ENCODE assay signal across 9 cellular contexts in genomic region chr3:17749281-17749680, GRCh38. TPM values are rescaled to one million over a fixed set of nuclear protein-coding genes. Genes with fewer than 3 reads are reported as not detected.
DNase-seq lines count a peak whose midpoint lies in the region; ATAC-seq and TF ChIP-seq lines count a peak whose summit lies in the region.
"Had no signal": no experiment of that assay in that cellular context is flagged by ENCODE, and none has a peak within 500 bp of the region (broad histone marks: within the 10 kb centered on the region; RNA-seq: fewer than 3 reads in every experiment).

No MANE protein-coding gene starts in this region.

- peak; percentile 44 for DNase-seq in activated CD4-positive, alpha-beta T cell treated with anti-CD3 and anti-CD28 coated beads for 36 hours
- DNase-seq in activated CD4-positive, alpha-beta T cell treated with anti-CD3 and anti-CD28 coated beads, Interleukin-2, amount 50 U/mL, for 1 hour, result no peak
- DNase-seq in T-helper 17 cell (no peak), osteoblast (ENCODE audit: insufficient read length, low spot score, missing footprints) (no peak), hepatocyte (ENCODE audit: low spot score) (no peak), left ventricle myocardium inferior (no peak)

- H3K27ac ChIP-seq in osteoblast (ENCODE audit: low read depth, low read length), result no peak overlapping the region
- H3K27ac ChIP-seq in hepatocyte, result no peak overlapping the region
- no peak overlapping the region for H3K27ac ChIP-seq in left ventricle myocardium inferior (replicated peaks)
- H3K27ac ChIP-seq: HL-60 had no signal

- H3K4me1 Mint-ChIP-seq in activated CD4-positive, alpha-beta T cell treated with anti-CD3 and anti-CD28 coated beads for 36 hours, result peaks cover 21% of the 10 kb centered on the region
- H3K4me1 Mint-ChIP-seq in T-helper 17 cell, result peaks cover 16% of the 10 kb centered on the region

- H3K36me3 Mint-ChIP-seq in activated CD4-positive, alpha-beta T cell treated with anti-CD3 and anti-CD28 coated beads for 36 hours (ENCODE audit: low read depth), result no peaks in the 10 kb centered on the region
- H3K36me3 Mint-ChIP-seq in T-helper 17 cell (ENCODE audit: low read depth), result no peaks in the 10 kb centered on the region

- H3K79me2 ChIP-seq in osteoblast (ENCODE audit: insufficient read depth, low read length) (no peaks in the 10 kb centered on the region), hepatocyte (no peaks in the 10 kb centered on the region)

- ATAC-seq in activated CD4-positive, alpha-beta T cell treated with anti-CD3 and anti-CD28 coated beads for 36 hours, result peak; percentile 74
- ATAC-seq in HG02870 (IDR thresholded peaks at IDR 0.05; ENCODE audit: unreplicated experiment) (peak; percentile 25), T-helper 17 cell (peak; percentile 50), GM19324 (IDR thresholded peaks at IDR 0.05; ENCODE audit: low FRiP score, unreplicated experiment) (no peak)

- no peaks in the 10 kb centered on the region for H3K36me3 ChIP-seq in osteoblast (ENCODE audit: insufficient read depth, low read length)
- no peaks in the 10 kb centered on the region for H3K36me3 ChIP-seq in hepatocyte (replicated peaks; ENCODE audit: insufficient read depth, low read depth)
- no peaks in the 10 kb centered on the region for H3K36me3 ChIP-seq in left ventricle myocardium inferior

- POLR2A ChIA-PET in activated CD4-positive, alpha-beta T cell treated with anti-CD3 and anti-CD28 coated beads for 36 hours (lab: Charles Lee), result no interaction called here

- H3K27me3 ChIP-seq in osteoblast (ENCODE audit: insufficient read depth, low read length) (no peaks in the 10 kb centered on the region), hepatocyte (no peaks in the 10 kb centered on the region), left ventricle myocardium inferior (ENCODE audit: low read depth) (no peaks in the 10 kb centered on the region)

- H3K9me2 ChIP-seq in hepatocyte (replicated peaks; ENCODE audit: insufficient read depth), result no peaks in the 10 kb centered on the region

- peak overlapping the region; percentile 14 for H3K27ac Mint-ChIP-seq in activated CD4-positive, alpha-beta T cell treated with anti-CD3 and anti-CD28 coated beads for 36 hours
- peak overlapping the region; percentile 93 for H3K27ac Mint-ChIP-seq in T-helper 17 cell

- no peaks in the 10 kb centered on the region for H3K27me3 Mint-ChIP-seq in activated CD4-positive, alpha-beta T cell treated with anti-CD3 and anti-CD28 coated beads for 36 hours
- no peaks in the 10 kb centered on the region for H3K27me3 Mint-ChIP-seq in T-helper 17 cell

- TF ChIP-seq CTCF in osteoblast (IDR thresholded peaks at IDR 0.05; ENCODE audit: extremely low read depth, low read depth, low read length) (no peak), hepatocyte (IDR thresholded peaks at IDR 0.05; ENCODE audit: poor library complexity) (no peak), left ventricle myocardium inferior (IDR thresholded peaks at IDR 0.05; ENCODE audit: borderline replicate concordance) (no peak)

- no peaks in the 10 kb centered on the region for H3K9me3 Mint-ChIP-seq in activated CD4-positive, alpha-beta T cell treated with anti-CD3 and anti-CD28 coated beads for 36 hours (ENCODE audit: low read depth)

- H4K20me1 ChIP-seq in osteoblast (ENCODE audit: insufficient read depth, low read length), result no peaks in the 10 kb centered on the region
- H4K20me1 ChIP-seq in hepatocyte (ENCODE audit: insufficient read depth, poor library complexity, severe bottlenecking), result no peaks in the 10 kb centered on the region

- 71% methylated on average over 1 of the region's 1 CpG for WGBS in hepatocyte (ENCODE audit: low lambda C conversion rate, missing lambda C conversion rate)

- H3K4me2 ChIP-seq in osteoblast (ENCODE audit: insufficient read depth, low read length) (no peak overlapping the region), hepatocyte (no peak overlapping the region)

- H3K4me3 ChIP-seq in osteoblast (ENCODE audit: insufficient read depth, low read length), result no peak overlapping the region
- H3K4me3 ChIP-seq in hepatocyte, result no peak overlapping the region
- H3K4me3 ChIP-seq in left ventricle myocardium inferior, result no peak overlapping the region

- CTCF ChIA-PET in activated CD4-positive, alpha-beta T cell treated with anti-CD3 and anti-CD28 coated beads for 36 hours (lab: Charles Lee), result no interaction called here

- H2AFZ ChIP-seq in osteoblast (ENCODE audit: low read length), result peak overlapping the region; percentile 6
- H2AFZ ChIP-seq in hepatocyte, result no peak overlapping the region

- no peaks in the 10 kb centered on the region for H3K9me3 ChIP-seq in T-helper 17 cell (ENCODE audit: control insufficient read depth, low read length, poor library complexity, severe bottlenecking)
- no peaks in the 10 kb centered on the region for H3K9me3 ChIP-seq in osteoblast (ENCODE audit: low read depth, low read length)
- no peaks in the 10 kb centered on the region for H3K9me3 ChIP-seq in hepatocyte (ENCODE audit: low read depth)
- no peaks in the 10 kb centered on the region for H3K9me3 ChIP-seq in left ventricle myocardium inferior (replicated peaks)

- H3K4me3 Mint-ChIP-seq in activated CD4-positive, alpha-beta T cell treated with anti-CD3 and anti-CD28 coated beads for 36 hours, result peak overlapping the region; percentile 24
- H3K4me3 Mint-ChIP-seq in T-helper 17 cell, result peak overlapping the region; percentile 92

- peaks cover 3% of the 10 kb centered on the region for H3K4me1 ChIP-seq in osteoblast (ENCODE audit: insufficient read depth, low read length)
- no peaks in the 10 kb centered on the region for H3K4me1 ChIP-seq in hepatocyte (ENCODE audit: insufficient read depth)
- H3K4me1 ChIP-seq in left ventricle myocardium inferior, result no peaks in the 10 kb centered on the region

- intact Hi-C loops in activated CD4-positive, alpha-beta T cell treated with anti-CD3 and anti-CD28 coated beads for 36 hours (cut with DNase I, micrococcal nuclease), result loop anchor here (10.0 kb wide), 5 partner anchors 896 to 1894 kb away; partner anchors contain the start of genes DPH3 (in 1 of the 2) and OXNAD1 (in 1 of the 2)
- intact Hi-C loops in left ventricle myocardium inferior (cut with micrococcal nuclease), result no loop called here

RNA-seq across cellular contexts. Expression of gene TBC1D5, which starts 6.8 kb away (rescaled TPM):
- 10 to 100 TPM; 53.9 to 56.9 TPM for total RNA-seq in activated CD4-positive, alpha-beta T cell treated with anti-CD3 and anti-CD28 coated beads for 36 hours
- total RNA-seq in T-helper 17 cell (10 to 100 TPM; 53.7 to 58.4 TPM), osteoblast (110 and 117 TPM in 2 replicates), hepatocyte (64.2 and 68.3 TPM in 2 replicates), left ventricle myocardium inferior (26.9 TPM)
- polyA plus RNA-seq in hepatocyte, result 12.9 and 17.0 TPM in 2 replicates
